In genomic region chr1:56240400-56240799, GRCh38 we compare ENCODE assay signal across 40 cellular contexts.
"Had no signal": no experiment of that assay in that cellular context is flagged by ENCODE, and none has a peak within 500 bp of the region (broad histone marks: within the 10 kb centered on the region; RNA-seq: fewer than 3 reads in every experiment).

No MANE protein-coding gene starts in this region.

- FAIRE-seq: astrocyte, bronchial epithelial cell had no signal

- H3K36me3 Mint-ChIP-seq: activated naive CD4-positive, alpha-beta T cell treated with anti-CD3 and anti-CD28 coated beads, Interleukin-2, amount 10 ng/mL, durations not matched to agents 7 days and 5 days; activated naive CD4-positive, alpha-beta T cell treated with anti-CD3 and anti-CD28 coated beads, Interleukin-2, amount 50 U/mL, for 24 hours; activated naive CD4-positive, alpha-beta T cell treated with anti-CD3 and anti-CD28 coated beads, Interleukin-2, amount 50 U/mL, for 72 hours; activated naive CD8-positive, alpha-beta T cell treated with anti-CD3 and anti-CD28 coated beads for 36 hours; activated naive CD8-positive, alpha-beta T cell treated with anti-CD3 and anti-CD28 coated beads, Interleukin-2, amount 10 ng/mL, durations not matched to agents 7 days and 5 days had no signal

- H3K27ac ChIP-seq: adrenal gland, ascending aorta, body of pancreas, brain microvascular endothelial cell, breast epithelium, cardiac muscle cell had no signal

- H3K4me1 Mint-ChIP-seq: activated naive CD4-positive, alpha-beta T cell treated with anti-CD3 and anti-CD28 coated beads, Interleukin-2, amount 10 ng/mL, durations not matched to agents 7 days and 5 days; activated naive CD4-positive, alpha-beta T cell treated with anti-CD3 and anti-CD28 coated beads, Interleukin-2, amount 50 U/mL, for 24 hours; activated naive CD8-positive, alpha-beta T cell treated with anti-CD3 and anti-CD28 coated beads for 36 hours; activated naive CD8-positive, alpha-beta T cell treated with anti-CD3 and anti-CD28 coated beads, Interleukin-2, amount 10 ng/mL, durations not matched to agents 7 days and 5 days; activated naive CD8-positive, alpha-beta T cell treated with anti-CD3 and anti-CD28 coated beads, Interleukin-2, amount 50 U/mL, for 24 hours; activated T-helper 17 cell treated with anti-CD3 and anti-CD28 coated beads, Interleukin-2, amount 50 U/mL, for 72 hours; brain; central memory CD8-positive, alpha-beta T cell had no signal

- H3K27ac Mint-ChIP-seq: activated naive CD4-positive, alpha-beta T cell treated with anti-CD3 and anti-CD28 coated beads for 36 hours; activated naive CD4-positive, alpha-beta T cell treated with anti-CD3 and anti-CD28 coated beads, Interleukin-2, amount 10 ng/mL, durations not matched to agents 7 days and 5 days; activated naive CD4-positive, alpha-beta T cell treated with anti-CD3 and anti-CD28 coated beads, Interleukin-2, amount 50 U/mL, for 24 hours; activated naive CD4-positive, alpha-beta T cell treated with anti-CD3 and anti-CD28 coated beads, Interleukin-2, amount 50 U/mL, for 72 hours; activated naive CD8-positive, alpha-beta T cell; activated naive CD8-positive, alpha-beta T cell treated with anti-CD3 and anti-CD28 coated beads for 36 hours; activated naive CD8-positive, alpha-beta T cell treated with anti-CD3 and anti-CD28 coated beads, Interleukin-2, amount 10 ng/mL, durations not matched to agents 7 days and 5 days; activated naive CD8-positive, alpha-beta T cell treated with anti-CD3 and anti-CD28 coated beads, Interleukin-2, amount 50 U/mL, for 24 hours; activated T-cell treated with anti-CD3 and anti-CD28 coated beads, Interleukin-2, amount 50 U/mL, for 24 hours; activated T-cell treated with anti-CD3 and anti-CD28 coated beads, Interleukin-2, amount 50 U/mL, for 72 hours; activated T-helper 1 cell treated with anti-CD3 and anti-CD28 coated beads, Interleukin-12 subunit alpha, Interleukin-12 subunit beta, Interleukin-2, Interleukin-4 antibody, amounts not matched to agents 30 ng/mL and 10 ng/mL and 1 ng/mL, durations not matched to agents 14 hours and 24 hours and 36 hours; activated T-helper 17 cell treated with anti-CD3 and anti-CD28 coated beads, Interleukin-2, amount 50 U/mL, for 72 hours; activated T-helper 2 cell treated with anti-CD3 and anti-CD28 coated beads, Interferon-gamma antibody, Interleukin-2, Interleukin-4, amounts not matched to agents 10 μg/mL and 5 μg/mL and 100 μg/mL, durations not matched to agents 14 hours and 24 hours and 36 hours; brain had no signal

- DNase-seq: activated effector memory CD4-positive, alpha-beta T cell treated with anti-CD3 and anti-CD28 coated beads, Interleukin-2, amount 50 U/mL, for 16 hours; activated effector memory CD4-positive, alpha-beta T cell treated with Interleukin-2 at 50 U/mL for 16 hours; activated gamma-delta T cell; activated gamma-delta T cell treated with Interleukin-2 at 50 U/mL for 16 hours; activated naive CD4-positive, alpha-beta T cell; activated naive CD4-positive, alpha-beta T cell treated with anti-CD3 and anti-CD28 coated beads for 36 hours; activated naive CD4-positive, alpha-beta T cell treated with anti-CD3 and anti-CD28 coated beads, Interleukin-2, amount 10 ng/mL, durations not matched to agents 7 days and 5 days; activated naive CD4-positive, alpha-beta T cell treated with anti-CD3 and anti-CD28 coated beads, Interleukin-2, amount 50 U/mL, for 16 hours; activated naive CD4-positive, alpha-beta T cell treated with Interleukin-2 at 50 U/mL for 16 hours; activated naive CD8-positive, alpha-beta T cell treated with anti-CD3 and anti-CD28 coated beads for 36 hours; activated naive CD8-positive, alpha-beta T cell treated with anti-CD3 and anti-CD28 coated beads, Interleukin-2, amount 10 ng/mL, durations not matched to agents 7 days and 5 days; activated naive CD8-positive, alpha-beta T cell treated with anti-CD3 and anti-CD28 coated beads, Interleukin-2, amount 50 U/mL, for 24 hours; activated T-cell treated with anti-CD3 and anti-CD28 coated beads, Interleukin-2, amount 50 U/mL, for 1 hour; activated T-cell treated with anti-CD3 and anti-CD28 coated beads, Interleukin-2, amount 50 U/mL, for 24 hours; activated T-cell treated with anti-CD3 and anti-CD28 coated beads, Interleukin-2, amount 50 U/mL, for 4 hours; activated T-cell treated with anti-CD3 and anti-CD28 coated beads, Interleukin-2, amount 50 U/mL, for 48 hours; activated T-cell treated with anti-CD3 and anti-CD28 coated beads, Interleukin-2, amount 50 U/mL, for 72 hours; adrenal gland; amniotic stem cell; amygdala; anterior cingulate cortex; aorta; body of pancreas; brain microvascular endothelial cell; caudate nucleus; central memory CD4-positive, alpha-beta T cell; cerebellar nuclear complex had no signal

- H3K4me3 Mint-ChIP-seq: activated naive CD4-positive, alpha-beta T cell treated with anti-CD3 and anti-CD28 coated beads for 36 hours; activated naive CD4-positive, alpha-beta T cell treated with anti-CD3 and anti-CD28 coated beads, Interleukin-2, amount 10 ng/mL, durations not matched to agents 7 days and 5 days; activated naive CD4-positive, alpha-beta T cell treated with anti-CD3 and anti-CD28 coated beads, Interleukin-2, amount 50 U/mL, for 24 hours; activated naive CD8-positive, alpha-beta T cell; activated naive CD8-positive, alpha-beta T cell treated with anti-CD3 and anti-CD28 coated beads for 36 hours; activated naive CD8-positive, alpha-beta T cell treated with anti-CD3 and anti-CD28 coated beads, Interleukin-2, amount 10 ng/mL, durations not matched to agents 7 days and 5 days; activated naive CD8-positive, alpha-beta T cell treated with anti-CD3 and anti-CD28 coated beads, Interleukin-2, amount 50 U/mL, for 24 hours; activated T-cell treated with anti-CD3 and anti-CD28 coated beads, Interleukin-2, amount 50 U/mL, for 24 hours; activated T-cell treated with anti-CD3 and anti-CD28 coated beads, Interleukin-2, amount 50 U/mL, for 4 hours; activated T-cell treated with anti-CD3 and anti-CD28 coated beads, Interleukin-2, amount 50 U/mL, for 72 hours; activated T-helper 1 cell treated with anti-CD3 and anti-CD28 coated beads, Interleukin-12 subunit alpha, Interleukin-12 subunit beta, Interleukin-2, Interleukin-4 antibody, amounts not matched to agents 30 ng/mL and 10 ng/mL and 1 ng/mL, durations not matched to agents 14 hours and 24 hours and 36 hours; activated T-helper 17 cell treated with anti-CD3 and anti-CD28 coated beads, Interleukin-2, amount 50 U/mL, for 72 hours; brain; central memory CD8-positive, alpha-beta T cell had no signal

- H3K36me3 ChIP-seq: adrenal gland, ascending aorta, brain microvascular endothelial cell, breast epithelium, cardiac muscle cell had no signal

- H3K27me3 ChIP-seq: adrenal gland, ascending aorta, body of pancreas, brain microvascular endothelial cell, breast epithelium, cardiac muscle cell had no signal

- H3K9me3 Mint-ChIP-seq: activated naive CD4-positive, alpha-beta T cell treated with anti-CD3 and anti-CD28 coated beads, Interleukin-2, amount 50 U/mL, for 24 hours had no signal

- H3K9me3 ChIP-seq: body of pancreas had no signal

- H3K4me1 ChIP-seq: adrenal gland, ascending aorta, body of pancreas, breast epithelium had no signal

- H3K4me3 ChIP-seq: adrenal gland, ascending aorta, body of pancreas, breast epithelium, cardiac muscle cell had no signal

- H3K27me3 Mint-ChIP-seq: activated naive CD4-positive, alpha-beta T cell treated with anti-CD3 and anti-CD28 coated beads, Interleukin-2, amount 10 ng/mL, durations not matched to agents 7 days and 5 days; activated naive CD4-positive, alpha-beta T cell treated with anti-CD3 and anti-CD28 coated beads, Interleukin-2, amount 50 U/mL, for 24 hours; activated naive CD8-positive, alpha-beta T cell; activated naive CD8-positive, alpha-beta T cell treated with anti-CD3 and anti-CD28 coated beads for 36 hours; activated naive CD8-positive, alpha-beta T cell treated with anti-CD3 and anti-CD28 coated beads, Interleukin-2, amount 10 ng/mL, durations not matched to agents 7 days and 5 days; activated naive CD8-positive, alpha-beta T cell treated with anti-CD3 and anti-CD28 coated beads, Interleukin-2, amount 50 U/mL, for 24 hours; activated T-cell treated with anti-CD3 and anti-CD28 coated beads, Interleukin-2, amount 50 U/mL, for 24 hours; central memory CD8-positive, alpha-beta T cell had no signal

- ATAC-seq: activated naive CD4-positive, alpha-beta T cell treated with anti-CD3 and anti-CD28 coated beads, Interleukin-2, amount 50 U/mL, for 72 hours; activated naive CD8-positive, alpha-beta T cell treated with anti-CD3 and anti-CD28 coated beads, Interleukin-2, amount 50 U/mL, for 24 hours; activated T-cell treated with anti-CD3 and anti-CD28 coated beads, Interleukin-2, amount 50 U/mL, for 4 hours; activated T-cell treated with anti-CD3 and anti-CD28 coated beads, Interleukin-2, amount 50 U/mL, for 72 hours; activated T-helper 17 cell treated with anti-CD3 and anti-CD28 coated beads, Interleukin-2, amount 50 U/mL, for 72 hours; body of pancreas had no signal
